9 cellular contexts compared by ENCODE assay signal in the genomic region with DNA sequence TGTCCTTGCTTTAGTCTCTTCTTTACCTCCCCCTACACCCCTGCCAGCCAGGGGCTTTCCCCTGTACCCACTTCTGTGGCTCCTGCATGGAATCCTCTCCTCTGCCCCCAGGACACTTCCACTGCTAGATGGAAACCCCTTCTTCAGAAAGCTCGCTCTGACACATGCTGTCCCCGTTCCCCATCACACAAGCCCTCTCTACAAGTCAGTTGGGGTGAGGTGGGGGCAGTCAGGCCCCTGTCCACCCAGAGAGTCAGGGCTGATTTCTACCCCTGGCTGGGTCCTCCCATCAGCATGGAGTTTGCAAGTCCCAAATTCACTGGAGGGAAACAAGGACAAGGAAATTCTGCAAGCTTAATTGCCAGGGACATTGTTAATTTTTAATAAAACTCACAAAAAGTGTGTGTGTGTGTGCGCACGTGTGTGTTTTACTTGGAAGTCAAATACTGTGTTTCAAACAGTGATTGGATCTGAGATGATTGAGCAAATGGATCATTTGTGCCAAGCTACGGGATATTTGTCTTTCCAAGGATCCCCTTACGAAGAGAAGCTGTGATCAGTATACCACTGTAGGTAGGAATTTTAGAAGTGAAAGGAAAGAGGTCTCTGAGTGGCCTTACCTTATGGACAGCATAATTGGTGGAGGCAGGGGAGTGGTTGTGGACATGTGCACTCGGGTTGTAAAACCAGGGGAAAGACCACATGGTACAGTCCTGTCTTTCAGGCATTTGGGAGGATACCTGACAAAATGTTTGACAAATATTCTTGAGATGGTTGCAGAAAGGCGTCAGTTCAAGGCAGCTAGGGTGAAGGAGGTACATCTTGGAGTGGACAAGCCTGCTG. TPM values are rescaled to one million over a fixed set of nuclear protein-coding genes. Genes with fewer than 3 reads are reported as not detected.
DNase-seq lines count a peak whose midpoint lies in the region; ATAC-seq and TF ChIP-seq lines count a peak whose summit lies in the region.
"Had no signal": no experiment of that assay in that cellular context is flagged by ENCODE, and none has a peak within 500 bp of the region (broad histone marks: within the 10 kb centered on the region; RNA-seq: fewer than 3 reads in every experiment).

No MANE protein-coding gene starts in this region.

- CTCF ChIA-PET in activated CD4-positive, alpha-beta memory T cell treated with anti-CD3 and anti-CD28 coated beads, Interleukin-2, amount 10 ng/mL, durations not matched to agents 7 days and 5 days (lab: Charles Lee) = no interaction called here

- TF ChIP-seq CTCF in H9 (conservative IDR thresholded peaks at IDR 0.05) = no peak
- no peak for TF ChIP-seq CTCF in progenitor cell of endocrine pancreas (IDR thresholded peaks at IDR 0.05; ENCODE audit: unreplicated experiment)

- peaks cover 12% of the 10 kb centered on the region; the same call in 1 of the 2 replicates for H3K79me2 ChIP-seq in H9 (ENCODE audit: insufficient read depth, low read length)

- no peak overlapping the region for H2BK12ac ChIP-seq in H9 (ENCODE audit: insufficient read length, low read depth, low read length)

- H2BK5ac ChIP-seq in H9 (ENCODE audit: insufficient read length, low read length) = no peak overlapping the region

- H3K27me3 Mint-ChIP-seq in H9 (ENCODE audit: low read depth) = peaks cover 58% of the 10 kb centered on the region
- peaks cover 62% of the 10 kb centered on the region for H3K27me3 Mint-ChIP-seq in activated CD4-positive, alpha-beta memory T cell treated with anti-CD3 and anti-CD28 coated beads, Interleukin-2, amount 10 ng/mL, durations not matched to agents 7 days and 5 days
- H3K27me3 Mint-ChIP-seq in progenitor cell of endocrine pancreas = peaks cover 20% of the 10 kb centered on the region

- peak overlapping the region; percentile 88 for H3K9ac ChIP-seq in H9 (ENCODE audit: extremely low read depth, insufficient read length, low read length)

- peaks cover 3% of the 10 kb centered on the region for H3K79me1 ChIP-seq in H9 (ENCODE audit: insufficient read depth, low read depth, low read length, poor library complexity, severe bottlenecking)

- H2AFZ ChIP-seq in H9 (ENCODE audit: low read length) = no peak overlapping the region

- no peak overlapping the region for H4K5ac ChIP-seq in H9 (ENCODE audit: insufficient read length, low read depth, low read length)

- peaks cover 10% of the 10 kb centered on the region; the same call in 1 of the 2 replicates for H3K27me3 ChIP-seq in H9 (ENCODE audit: insufficient read depth, low read length)

- H3K4me2 ChIP-seq in H9 (ENCODE audit: insufficient read depth, insufficient read length, low read length) = peak overlapping the region; percentile 77

- H3K23ac ChIP-seq in H9 (ENCODE audit: insufficient read length, low read depth, low read length) = no peak overlapping the region

- H4K91ac ChIP-seq in H9 (ENCODE audit: insufficient read length, low read depth, low read length) = peak overlapping the region; percentile 10

- H4K20me1 ChIP-seq in H9 (ENCODE audit: control insufficient read depth, insufficient read depth, insufficient read length) = peaks cover 6% of the 10 kb centered on the region

- peak overlapping the region; percentile 97; the same call in 1 of the 2 replicates for H3K4me3 ChIP-seq in iPS-18c (ENCODE audit: insufficient read depth, low read depth, low read length)

- intact Hi-C loops in sciatic nerve (cut with DNase I) = loop anchor here (10.0 kb wide), 1 partner anchor 99 kb away; no protein-coding TSS in a partner anchor

- H3K27ac Mint-ChIP-seq in H9 (peak overlapping the region; percentile 70 to 98 (median 96)), progenitor cell of endocrine pancreas (peak overlapping the region; percentile 100)
- H3K27ac Mint-ChIP-seq in activated CD4-positive, alpha-beta memory T cell treated with anti-CD3 and anti-CD28 coated beads, Interleukin-2, amount 10 ng/mL, durations not matched to agents 7 days and 5 days = no peak overlapping the region

- POLR2A ChIA-PET in activated CD4-positive, alpha-beta memory T cell treated with anti-CD3 and anti-CD28 coated beads, Interleukin-2, amount 10 ng/mL, durations not matched to agents 7 days and 5 days (lab: Charles Lee) = no interaction called here

- no peak for DNase-seq in H9
- no peak for DNase-seq in activated CD4-positive, alpha-beta memory T cell treated with anti-CD3 and anti-CD28 coated beads, Interleukin-2, amount 10 ng/mL, durations not matched to agents 7 days and 5 days
- DNase-seq in progenitor cell of endocrine pancreas (ENCODE audit: low spot score, unreplicated experiment) = no peak
- no peak for DNase-seq in NCI-H748 (lab: John Stamatoyannopoulos, UW; ENCODE audit: unreplicated experiment)
- DNase-seq in hepatic stellate cell (ENCODE audit: low spot score) = no peak
- DNase-seq in sciatic nerve (ENCODE audit: low spot score) = no peak
- DNase-seq in UCSD-AML1 (lab: John Stamatoyannopoulos, UW; ENCODE audit: unreplicated experiment) = no peak
- DNase-seq: foreskin fibroblast had no signal

- ATAC-seq in sciatic nerve = no peak

- no peak overlapping the region for H2BK15ac ChIP-seq in H9 (ENCODE audit: low read depth, low read length)

- peaks cover 15% of the 10 kb centered on the region for H3K23me2 ChIP-seq in H9 (ENCODE audit: insufficient read length, low read depth, low read length, poor library complexity, severe bottlenecking)

- peak overlapping the region; percentile 87 to 89 for H3K4me3 Mint-ChIP-seq in H9
- peak overlapping the region; percentile 13 for H3K4me3 Mint-ChIP-seq in activated CD4-positive, alpha-beta memory T cell treated with anti-CD3 and anti-CD28 coated beads, Interleukin-2, amount 10 ng/mL, durations not matched to agents 7 days and 5 days
- peak overlapping the region; percentile 87 for H3K4me3 Mint-ChIP-seq in progenitor cell of endocrine pancreas (ENCODE audit: low read depth)

- peak overlapping the region; percentile 17 for H3K14ac ChIP-seq in H9 (ENCODE audit: insufficient read depth, low read length)

- peaks cover 50 to 57% of the 10 kb centered on the region in 2 experiments for H3K4me1 Mint-ChIP-seq in H9
- H3K4me1 Mint-ChIP-seq in activated CD4-positive, alpha-beta memory T cell treated with anti-CD3 and anti-CD28 coated beads, Interleukin-2, amount 10 ng/mL, durations not matched to agents 7 days and 5 days = peaks cover 12% of the 10 kb centered on the region
- H3K4me1 Mint-ChIP-seq in progenitor cell of endocrine pancreas (ENCODE audit: low read depth) = peaks cover 29% of the 10 kb centered on the region

- H3K27ac ChIP-seq in H9 (ENCODE audit: insufficient read length, low read depth, low read length) = no peak overlapping the region

- H3K36me3 Mint-ChIP-seq in H9 (ENCODE audit: insufficient read depth in 1 of 3, low read depth in 3 of 3) (peaks cover 12 to 16% (median 13%) of the 10 kb centered on the region in 3 experiments), progenitor cell of endocrine pancreas (ENCODE audit: insufficient read depth) (peaks cover 1% of the 10 kb centered on the region)
- no peaks in the 10 kb centered on the region for H3K36me3 Mint-ChIP-seq in activated CD4-positive, alpha-beta memory T cell treated with anti-CD3 and anti-CD28 coated beads, Interleukin-2, amount 10 ng/mL, durations not matched to agents 7 days and 5 days (ENCODE audit: low read depth)

- H4K8ac ChIP-seq in H9 (replicated peaks; ENCODE audit: insufficient read length, low read depth, low read length) = no peak overlapping the region

- no peak overlapping the region for H2BK120ac ChIP-seq in H9 (ENCODE audit: low read depth, low read length, poor library complexity, severe bottlenecking)

- H3K4ac ChIP-seq in H9 (ENCODE audit: low read depth, low read length) = no peak overlapping the region

- peaks cover 6% of the 10 kb centered on the region; the same call in 1 of the 2 replicates for H3K4me1 ChIP-seq in H9 (ENCODE audit: insufficient read depth, low read length)

- no peak overlapping the region for H3T11ph ChIP-seq in H9 (ENCODE audit: low read length)

- no CpG with 5 or more reads among the region's 8 CpGs for WGBS in H9 (ENCODE audit: extremely low coverage, insufficient read length, low lambda C conversion rate)

- H3K56ac ChIP-seq in H9 (ENCODE audit: insufficient read length, low read depth, low read length) = no peak overlapping the region

- H2BK20ac ChIP-seq in H9 (ENCODE audit: low read depth, low read length, poor library complexity, severe bottlenecking) = no peak overlapping the region

- H3K9me3 ChIP-seq in H9 (ENCODE audit: control insufficient read depth, low read depth, low read length) (no peaks in the 10 kb centered on the region), iPS-18c (ENCODE audit: control insufficient read depth, insufficient read depth, low read length) (no peaks in the 10 kb centered on the region)

- H3K9me3 Mint-ChIP-seq in H9 (no peaks in the 10 kb centered on the region; a peak in 3 of 5 replicates), progenitor cell of endocrine pancreas (ENCODE audit: low read depth) (no peaks in the 10 kb centered on the region)
- H3K9me3 Mint-ChIP-seq in activated CD4-positive, alpha-beta memory T cell treated with anti-CD3 and anti-CD28 coated beads, Interleukin-2, amount 10 ng/mL, durations not matched to agents 7 days and 5 days = no peaks in the 10 kb centered on the region

- no peak overlapping the region for H2AK5ac ChIP-seq in H9 (ENCODE audit: insufficient read length, low read length)

- H3K18ac ChIP-seq in H9 (ENCODE audit: insufficient read length, low read depth, low read length) = no peak overlapping the region

RNA-seq across cellular contexts. Expression of gene AMOTL2, which starts 1.5 kb away (rescaled TPM):
- total RNA-seq in H9 (2021) (30.9 and 35.3 TPM in 2 replicates), progenitor cell of endocrine pancreas (93.2 and 94.4 TPM in 2 replicates), sciatic nerve (158 TPM)
- not detected for total RNA-seq in activated CD4-positive, alpha-beta memory T cell treated with anti-CD3 and anti-CD28 coated beads, Interleukin-2, amount 10 ng/mL, durations not matched to agents 7 days and 5 days

Comparison
In these comparisons a context has a peak if more than half of its experiments do, and no peak if none do; other contexts are left out.
1. H3K4me3 Mint-ChIP-seq: peak in every context shown above with its lines; median percentile 88 in H9; 87 in progenitor cell of endocrine pancreas; 13 in activated CD4-positive, alpha-beta memory T cell treated with anti-CD3 and anti-CD28 coated beads, Interleukin-2, amount 10 ng/mL, durations not matched to agents 7 days and 5 days.
2. RNA of gene AMOTL2, which starts 1.5 kb away (total RNA-seq): 158 TPM in sciatic nerve (single experiment), 93.2 to 94.4 TPM in progenitor cell of endocrine pancreas and 30.9 to 35.3 TPM in H9; not detected in activated CD4-positive, alpha-beta memory T cell treated with anti-CD3 and anti-CD28 coated beads, Interleukin-2, amount 10 ng/mL, durations not matched to agents 7 days and 5 days; every median in the first group is over 10 times any median in the second.